ENCODE assay signal across 8 cellular contexts in the genomic region with DNA sequence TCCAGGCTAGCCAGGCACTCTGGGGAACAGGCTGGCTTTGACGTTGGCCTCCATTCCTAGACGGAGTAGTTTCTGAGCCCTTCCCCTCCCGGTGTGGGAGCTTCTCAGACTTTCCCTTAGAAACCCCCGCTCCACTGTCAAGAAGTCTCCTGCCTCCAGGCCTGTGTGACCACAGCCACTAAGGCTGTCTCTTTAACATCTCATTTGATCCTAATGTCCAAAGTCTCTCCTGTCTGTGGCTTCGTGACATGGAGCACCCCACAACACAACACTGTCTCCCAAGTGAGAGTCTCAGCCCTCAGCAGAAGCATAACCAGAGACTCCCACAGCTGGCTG. TPM values are rescaled to one million over a fixed set of nuclear protein-coding genes. Genes with fewer than 3 reads are reported as not detected.
DNase-seq lines count a peak whose midpoint lies in the region; ATAC-seq, FAIRE-seq and TF ChIP-seq lines count a peak whose summit lies in the region.

No MANE protein-coding gene starts in this region.

- H3K27me3 Mint-ChIP-seq in CD8-positive, alpha-beta T cell (ENCODE audit: low read depth), result no peaks in the 10 kb centered on the region
- H3K27me3 Mint-ChIP-seq in natural killer cell treated with Interleukin-12 subunit alpha and Interleukin-12 subunit beta and Interleukin-15 and Interleukin-18, amount 100 ng/mL, for 72 hours, result no peaks in the 10 kb centered on the region

- in situ Hi-C loops in K562 (cut with MboI), result no loop called here

- 27% methylated on average over 5 of the region's 5 CpGs for WGBS in K562 (ENCODE audit: insufficient coverage, low coverage, missing lambda C conversion rate)

- peak overlapping the region; percentile 63 for H3K27ac ChIP-seq in CD8-positive, alpha-beta T cell (ENCODE audit: low read depth, low read length)
- H3K27ac ChIP-seq in K562 (ENCODE audit: extremely low read depth, low read depth, low read length), result peak overlapping the region; percentile 35

- H2AFZ ChIP-seq in K562 (ENCODE audit: low read depth, low read length), result no peak overlapping the region

- H3K9me1 ChIP-seq in K562 (ENCODE audit: control insufficient read depth, insufficient read depth, low read length), result peaks cover 34% of the 10 kb centered on the region

- peaks cover 73% of the 10 kb centered on the region for H4K20me1 ChIP-seq in K562 (replicated peaks; ENCODE audit: control insufficient read depth, insufficient read depth, low read length)

- peaks cover 25% of the 10 kb centered on the region for H3K36me3 ChIP-seq in CD8-positive, alpha-beta T cell (ENCODE audit: insufficient read depth, low read length)
- H3K36me3 ChIP-seq in K562 (ENCODE audit: control insufficient read depth, insufficient read depth, low read length), result peaks cover 74% of the 10 kb centered on the region

- POLR2A ChIA-PET in CD8-positive, alpha-beta T cell (lab: Charles Lee), result interaction anchor here (0.8 kb wide), 1 partner anchor 31 kb away, joined by 3 read pairs; no protein-coding TSS in a partner anchor
- POLR2A ChIA-PET in K562 (lab: Yijun Ruan, JAX), result interaction anchor here (0.5 to 1.8 kb wide), 7 partner anchors 8 to 30 kb away, joined by 3 to 10 read pairs (median 4); no protein-coding TSS in a partner anchor

- no peaks in the 10 kb centered on the region for H3K27me3 ChIP-seq in CD8-positive, alpha-beta T cell (ENCODE audit: insufficient read depth, low read length)
- no peaks in the 10 kb centered on the region; a peak in 1 of 5 replicates for H3K27me3 ChIP-seq in K562 (ENCODE audit: control insufficient read depth in 2 of 2, insufficient read depth in 2 of 2, low read length in 2 of 2)

- peak overlapping the region; percentile 69 for H3K4me2 ChIP-seq in K562 (ENCODE audit: insufficient read depth, low read length)

- BruUV-seq in K562 (replicated peaks; lab: Mats Ljungman, UMichigan), result no TSS peak

- H3K36me3 Mint-ChIP-seq in CD8-positive, alpha-beta T cell, result peaks cover 67% of the 10 kb centered on the region
- peaks cover 11% of the 10 kb centered on the region for H3K36me3 Mint-ChIP-seq in natural killer cell treated with Interleukin-12 subunit alpha and Interleukin-12 subunit beta and Interleukin-15 and Interleukin-18, amount 100 ng/mL, for 72 hours

- TF ChIP-seq EP300 in K562 (IDR thresholded peaks at IDR 0.05; ENCODE audit: low read length), result no peak

- peaks cover 58% of the 10 kb centered on the region for H3K4me1 ChIP-seq in CD8-positive, alpha-beta T cell (ENCODE audit: insufficient read depth, low read length)
- peaks cover 56 to 58% of the 10 kb centered on the region in 2 experiments for H3K4me1 ChIP-seq in K562 (replicated peaks in 1 of 2; ENCODE audit: control insufficient read depth in 2 of 2, insufficient read depth in 2 of 2, low read length in 2 of 2)

- H3K4me1 Mint-ChIP-seq in CD8-positive, alpha-beta T cell (ENCODE audit: low read depth), result peaks cover 70% of the 10 kb centered on the region
- H3K4me1 Mint-ChIP-seq in natural killer cell treated with Interleukin-12 subunit alpha and Interleukin-12 subunit beta and Interleukin-15 and Interleukin-18, amount 100 ng/mL, for 72 hours (ENCODE audit: low read depth in 2 of 2), result peaks cover 67% of the 10 kb centered on the region in 2 donors

- H3K4me3 Mint-ChIP-seq in CD8-positive, alpha-beta T cell, result peak overlapping the region; percentile 95
- H3K4me3 Mint-ChIP-seq in natural killer cell treated with Interleukin-12 subunit alpha and Interleukin-12 subunit beta and Interleukin-15 and Interleukin-18, amount 100 ng/mL, for 72 hours, result peak overlapping the region; percentile 98

- peak overlapping the region; percentile 55 for H3K4me3 ChIP-seq in CD8-positive, alpha-beta T cell (ENCODE audit: low read depth, low read length)
- no peak overlapping the region; the same call in 1 of the 2 replicates for H3K4me3 ChIP-seq in K562

- no peak for TF ChIP-seq POLR2A in K562 (conservative IDR thresholded peaks at IDR 0.05)

- TF ChIP-seq RAD21 in K562 (CRISPR knock-in tag; conservative IDR thresholded peaks at IDR 0.05 in 1 of 2, IDR thresholded peaks at IDR 0.05 in 1 of 2), result no peak

- H3K9me3 Mint-ChIP-seq in CD8-positive, alpha-beta T cell, result no peaks in the 10 kb centered on the region
- H3K9me3 Mint-ChIP-seq in natural killer cell treated with Interleukin-12 subunit alpha and Interleukin-12 subunit beta and Interleukin-15 and Interleukin-18, amount 100 ng/mL, for 72 hours, result no peaks in the 10 kb centered on the region

- DNase-seq in CD8-positive, alpha-beta T cell, result no peak
- DNase-seq in K562 (ENCODE audit: extremely low read depth in 1 of 4, low spot score in 3 of 4), result no peak
- no peak for DNase-seq in natural killer cell treated with Interleukin-12 subunit alpha and Interleukin-12 subunit beta and Interleukin-15 and Interleukin-18, amount 100 ng/mL, for 72 hours (ENCODE audit: low spot score)
- no peak for DNase-seq in NCI-H187 treated with DMSO at 0.1 percent for 48 hours (lab: John Stamatoyannopoulos, UW)

- H3K27ac Mint-ChIP-seq in CD8-positive, alpha-beta T cell, result peak overlapping the region; percentile 98
- peak overlapping the region; percentile 83 to 95 for H3K27ac Mint-ChIP-seq in natural killer cell treated with Interleukin-12 subunit alpha and Interleukin-12 subunit beta and Interleukin-15 and Interleukin-18, amount 100 ng/mL, for 72 hours

- H3K79me2 ChIP-seq in K562 (ENCODE audit: control insufficient read depth, insufficient read depth, low read length), result peaks cover 64% of the 10 kb centered on the region

- intact Hi-C loops in CD8-positive, alpha-beta T cell (cut with DNase I, micrococcal nuclease), result no loop called here
- intact Hi-C loops in K562 (cut with micrococcal nuclease), result no loop called here

- FAIRE-seq in K562 (lab: Jason Lieb, UNC), result no peak

- ATAC-seq in CD8-positive, alpha-beta T cell, result no peak
- ATAC-seq in HG02798 (IDR thresholded peaks at IDR 0.05; ENCODE audit: poor library complexity, unreplicated experiment), result peak; percentile 2
- peak; percentile 1; the same call in 2 of the 3 replicates for ATAC-seq in K562
- peak in 1 of 2 donors; percentile 2 for ATAC-seq in natural killer cell treated with Interleukin-12 subunit alpha and Interleukin-12 subunit beta and Interleukin-15 and Interleukin-18, amount 100 ng/mL, for 72 hours
- ATAC-seq in HG02938 (IDR thresholded peaks at IDR 0.05; ENCODE audit: unreplicated experiment), result no peak
- ATAC-seq in HG03095 (IDR thresholded peaks at IDR 0.05; ENCODE audit: unreplicated experiment), result no peak
- ATAC-seq in GM21447 (IDR thresholded peaks at IDR 0.05; ENCODE audit: unreplicated experiment), result no peak

- no peaks in the 10 kb centered on the region for H3K9me3 ChIP-seq in CD8-positive, alpha-beta T cell (ENCODE audit: low read length)
- H3K9me3 ChIP-seq in K562 (replicated peaks; ENCODE audit: control insufficient read depth, insufficient read depth, low read depth, low read length), result no peaks in the 10 kb centered on the region

- peak overlapping the region; percentile 18 to 37 for H3K9ac ChIP-seq in K562 (ENCODE audit: insufficient read depth in 1 of 2, low read depth in 2 of 2, low read length in 2 of 2)

- no peak for TF ChIP-seq CTCF in CD8-positive, alpha-beta T cell (IDR thresholded peaks at IDR 0.05)
- TF ChIP-seq CTCF in K562 (IDR thresholded peaks at IDR 0.05 in 2 of 3, conservative IDR thresholded peaks at IDR 0.05 in 1 of 3; ENCODE audit: insufficient read depth in 2 of 3, low read depth in 1 of 3, low read length in 3 of 3), result no peak

- CTCF ChIA-PET in CD8-positive, alpha-beta T cell (lab: Charles Lee), result interaction anchor here (1.0 to 2.5 kb wide), 5 partner anchors 13 to 144 kb away, joined by 3 to 14 read pairs (median 5); no protein-coding TSS in a partner anchor
- CTCF ChIA-PET in K562 (lab: Yijun Ruan, JAX; ENCODE audit: low intra/inter-chr PET ratio), result no interaction called here

RNA-seq across cellular contexts. Expression of a gene that starts 6.0 kb away (rescaled TPM):
- total RNA-seq in CD8-positive, alpha-beta T cell, result 100 to 1,000 TPM; 535 TPM
- 18.4 and 48.8 TPM in 2 replicates for total RNA-seq in K562 (2011; cell fraction: chromatin; rRNA removed; ENCODE audit: low replicate concordance)
- 34.9 and 41.4 TPM in 2 replicates for total RNA-seq in K562 (2011; cell fraction: nucleolus; rRNA removed)
- 17.7 and 23.9 TPM in 2 replicates for total RNA-seq in K562 (2011; cell fraction: nucleoplasm; rRNA removed)
- total RNA-seq in K562 (2014; rRNA removed) (16.8 and 23.2 TPM in 2 replicates), K562 (2014; rRNA removed; fragmentation: Illumina TruSeq; extraction: Trizol) (5.6 and 7.9 TPM in 2 replicates), K562 (2015; rRNA removed; fragmentation: Illumina TruSeq; extraction: Trizol) (9.2 and 9.8 TPM in 2 replicates), K562 (2021) (18.1 and 18.9 TPM in 2 replicates)
- polyA plus RNA-seq in K562 (2011; rRNA removed) (14.2 and 14.5 TPM in 2 replicates), K562 (2014; fragmentation: Illumina TruSeq; extraction: Trizol) (12.7 and 13.3 TPM in 2 replicates), K562 (2014; fragmentation: Nextera tagmentation; extraction: Ambion mirVana) (under 1 TPM; 0.72 to 0.89 TPM), K562 (2014; rRNA removed) (10.9 and 11.4 TPM in 2 replicates)
- polyA plus RNA-seq in K562 (2011; cell fraction: cytosol; rRNA removed), result 16.4 and 30.7 TPM in 2 replicates
- polyA plus RNA-seq in K562 (2011; cell fraction: nucleus; rRNA removed), result 25.6 and 46.6 TPM in 2 replicates
- 16.6 and 24.6 TPM in 2 replicates for polyA plus RNA-seq in K562 (2012)
- polyA minus RNA-seq in K562 (2011; rRNA and poly(A)+ RNA removed), result 14.7 and 23.4 TPM in 2 replicates
- 13.8 and 19.9 TPM in 2 replicates for polyA minus RNA-seq in K562 (2011; cell fraction: cytosol; rRNA and poly(A)+ RNA removed)
- polyA minus RNA-seq in K562 (2011; cell fraction: nucleus; rRNA and poly(A)+ RNA removed), result 21.9 and 22.3 TPM in 2 replicates
- 10 to 100 TPM; 10.8 to 18.4 TPM for total RNA-seq in natural killer cell treated with Interleukin-12 subunit alpha and Interleukin-12 subunit beta and Interleukin-15 and Interleukin-18, amount 100 ng/mL, for 72 hours

RNA-seq across cellular contexts. Expression of a gene that starts 39.9 kb away (rescaled TPM):
- 1 to 10 TPM; 1.8 to 2.3 TPM for total RNA-seq in CD8-positive, alpha-beta T cell
- 7.6 and 12.4 TPM in 2 replicates for total RNA-seq in K562 (2011; cell fraction: chromatin; rRNA removed; ENCODE audit: low replicate concordance)
- total RNA-seq in K562 (2011; cell fraction: nucleolus; rRNA removed), result 5.8 and 6.7 TPM in 2 replicates
- 5.1 and 8.2 TPM in 2 replicates for total RNA-seq in K562 (2011; cell fraction: nucleoplasm; rRNA removed)
- total RNA-seq in K562 (2014; rRNA removed), result 0.36 and 0.37 TPM in 2 replicates
- total RNA-seq in K562 (2014; rRNA removed; fragmentation: Illumina TruSeq; extraction: Trizol), result 0.32 and 0.47 TPM in 2 replicates
- total RNA-seq in K562 (2015; rRNA removed; fragmentation: Illumina TruSeq; extraction: Trizol), result 0.83 and 1.2 TPM in 2 replicates
- total RNA-seq in K562 (2021), result 1.4 and 1.7 TPM in 2 replicates
- 0.84 and 1.1 TPM in 2 replicates for polyA plus RNA-seq in K562 (2011; rRNA removed)
- 0.66 and 1.1 TPM in 2 replicates for polyA plus RNA-seq in K562 (2011; cell fraction: cytosol; rRNA removed)
- 5.1 and 6.7 TPM in 2 replicates for polyA plus RNA-seq in K562 (2011; cell fraction: nucleus; rRNA removed)
- 1.3 and 2.7 TPM in 2 replicates for polyA plus RNA-seq in K562 (2012)
- 0.70 and 0.94 TPM in 2 replicates for polyA plus RNA-seq in K562 (2014; fragmentation: Illumina TruSeq; extraction: Trizol)
- under 1 TPM; 0.22 to 0.35 TPM for polyA plus RNA-seq in K562 (2014; fragmentation: Nextera tagmentation; extraction: Ambion mirVana)
- 0.93 and 1.4 TPM in 2 replicates for polyA plus RNA-seq in K562 (2014; rRNA removed)
- 1.3 and 2.1 TPM in 2 replicates for polyA minus RNA-seq in K562 (2011; rRNA and poly(A)+ RNA removed)
- 0.67 TPM in 1 of 2 replicates, not detected in the other for polyA minus RNA-seq in K562 (2011; cell fraction: cytosol; rRNA and poly(A)+ RNA removed)
- 3.5 and 4.1 TPM in 2 replicates for polyA minus RNA-seq in K562 (2011; cell fraction: nucleus; rRNA and poly(A)+ RNA removed)
- 1 to 10 TPM in 1 of 2 donors, under 1 TPM in 1; 0.12 to 1.8 TPM for total RNA-seq in natural killer cell treated with Interleukin-12 subunit alpha and Interleukin-12 subunit beta and Interleukin-15 and Interleukin-18, amount 100 ng/mL, for 72 hours

RNA-seq across cellular contexts. Expression of a gene that starts 39.9 kb away (rescaled TPM):
- total RNA-seq in CD8-positive, alpha-beta T cell, result 10 to 100 TPM; 13.9 to 20.2 TPM
- total RNA-seq in K562 (2011; cell fraction: chromatin; rRNA removed; ENCODE audit: low replicate concordance), result 170 and 347 TPM in 2 replicates
- 220 and 236 TPM in 2 replicates for total RNA-seq in K562 (2011; cell fraction: nucleolus; rRNA removed)
- total RNA-seq in K562 (2011; cell fraction: nucleoplasm; rRNA removed), result 186 and 187 TPM in 2 replicates
- 67.6 and 83.5 TPM in 2 replicates for total RNA-seq in K562 (2014; rRNA removed)
- total RNA-seq in K562 (2014; rRNA removed; fragmentation: Illumina TruSeq; extraction: Trizol), result 39.7 and 46.8 TPM in 2 replicates
- 65.3 and 67.6 TPM in 2 replicates for total RNA-seq in K562 (2015; rRNA removed; fragmentation: Illumina TruSeq; extraction: Trizol)
- 80.7 and 81.2 TPM in 2 replicates for total RNA-seq in K562 (2021)
- polyA plus RNA-seq in K562 (2011; rRNA removed), result 87.9 and 116 TPM in 2 replicates
- 88.5 and 108 TPM in 2 replicates for polyA plus RNA-seq in K562 (2011; cell fraction: cytosol; rRNA removed)
- polyA plus RNA-seq in K562 (2011; cell fraction: nucleus; rRNA removed), result 454 and 537 TPM in 2 replicates
- 72.8 and 104 TPM in 2 replicates for polyA plus RNA-seq in K562 (2012)
- 71.3 and 81.3 TPM in 2 replicates for polyA plus RNA-seq in K562 (2014; fragmentation: Illumina TruSeq; extraction: Trizol)
- 10 to 100 TPM in 1 of 2 experiments, 1 to 10 TPM in 1; 8.4 to 14.0 TPM for polyA plus RNA-seq in K562 (2014; fragmentation: Nextera tagmentation; extraction: Ambion mirVana)
- polyA plus RNA-seq in K562 (2014; rRNA removed), result 75.3 and 82.3 TPM in 2 replicates
- polyA minus RNA-seq in K562 (2011; rRNA and poly(A)+ RNA removed), result 48.5 and 49.2 TPM in 2 replicates
- polyA minus RNA-seq in K562 (2011; cell fraction: cytosol; rRNA and poly(A)+ RNA removed), result 42.4 and 49.5 TPM in 2 replicates
- polyA minus RNA-seq in K562 (2011; cell fraction: nucleus; rRNA and poly(A)+ RNA removed), result 120 and 149 TPM in 2 replicates
- 10 to 100 TPM; 12.9 to 16.6 TPM for total RNA-seq in natural killer cell treated with Interleukin-12 subunit alpha and Interleukin-12 subunit beta and Interleukin-15 and Interleukin-18, amount 100 ng/mL, for 72 hours

RNA-seq across cellular contexts. Expression of a gene that starts 45.1 kb away (rescaled TPM):
- total RNA-seq in CD8-positive, alpha-beta T cell, result not detected
- 0.33 and 1.4 TPM in 2 replicates for total RNA-seq in K562 (2011; cell fraction: chromatin; rRNA removed; ENCODE audit: low replicate concordance)
- 0.53 and 1.0 TPM in 2 replicates for total RNA-seq in K562 (2011; cell fraction: nucleolus; rRNA removed)
- 0.51 and 0.53 TPM in 2 replicates for total RNA-seq in K562 (2011; cell fraction: nucleoplasm; rRNA removed)
- total RNA-seq in K562 (2014; rRNA removed) (0.04 and 0.27 TPM in 2 replicates), K562 (2014; rRNA removed; fragmentation: Illumina TruSeq; extraction: Trizol) (0.04 TPM in 1 of 2 replicates, not detected in the other), K562 (2015; rRNA removed; fragmentation: Illumina TruSeq; extraction: Trizol) (0.04 TPM in 1 of 2 replicates, not detected in the other), K562 (2021) (0.04 and 0.09 TPM in 2 replicates)
- polyA plus RNA-seq in K562 (2011; rRNA removed) (0.04 and 0.11 TPM in 2 replicates), K562 (2014; fragmentation: Illumina TruSeq; extraction: Trizol) (0.03 and 0.04 TPM in 2 replicates), K562 (2014; fragmentation: Nextera tagmentation; extraction: Ambion mirVana) (not detected), K562 (2014; rRNA removed) (0.04 and 0.07 TPM in 2 replicates)
- polyA plus RNA-seq in K562 (2011; cell fraction: cytosol; rRNA removed), result 0.04 and 0.13 TPM in 2 replicates
- 0.34 and 0.57 TPM in 2 replicates for polyA plus RNA-seq in K562 (2011; cell fraction: nucleus; rRNA removed)
- 0.15 and 0.17 TPM in 2 replicates for polyA plus RNA-seq in K562 (2012)
- 0.12 and 0.14 TPM in 2 replicates for polyA minus RNA-seq in K562 (2011; rRNA and poly(A)+ RNA removed)
- polyA minus RNA-seq in K562 (2011; cell fraction: cytosol; rRNA and poly(A)+ RNA removed), result 0.38 TPM in 1 of 2 replicates, not detected in the other
- 0.22 and 0.27 TPM in 2 replicates for polyA minus RNA-seq in K562 (2011; cell fraction: nucleus; rRNA and poly(A)+ RNA removed)
- total RNA-seq in natural killer cell treated with Interleukin-12 subunit alpha and Interleukin-12 subunit beta and Interleukin-15 and Interleukin-18, amount 100 ng/mL, for 72 hours, result under 1 TPM; 0.22 to 0.43 TPM

Comparison
In these comparisons a context has a peak if more than half of its experiments do, and no peak if none do; other contexts are left out.
1. ATAC-seq: peak in HG02798 (single experiment) and K562 (single experiment); none in CD8-positive, alpha-beta T cell (single experiment), HG02938 (single experiment), HG03095 (single experiment) and GM21447 (single experiment).
2. RNA of a gene that starts 6.0 kb away (total RNA-seq): 535 TPM in CD8-positive, alpha-beta T cell; 10.8 to 18.4 TPM in natural killer cell treated with Interleukin-12 subunit alpha and Interleukin-12 subunit beta and Interleukin-15 and Interleukin-18, amount 100 ng/mL, for 72 hours and 5.6 to 48.8 TPM in K562; every median in the first group is over 10 times any median in the second.